Comparison of ENCODE assay signal across 9 cellular contexts in the genomic region with DNA sequence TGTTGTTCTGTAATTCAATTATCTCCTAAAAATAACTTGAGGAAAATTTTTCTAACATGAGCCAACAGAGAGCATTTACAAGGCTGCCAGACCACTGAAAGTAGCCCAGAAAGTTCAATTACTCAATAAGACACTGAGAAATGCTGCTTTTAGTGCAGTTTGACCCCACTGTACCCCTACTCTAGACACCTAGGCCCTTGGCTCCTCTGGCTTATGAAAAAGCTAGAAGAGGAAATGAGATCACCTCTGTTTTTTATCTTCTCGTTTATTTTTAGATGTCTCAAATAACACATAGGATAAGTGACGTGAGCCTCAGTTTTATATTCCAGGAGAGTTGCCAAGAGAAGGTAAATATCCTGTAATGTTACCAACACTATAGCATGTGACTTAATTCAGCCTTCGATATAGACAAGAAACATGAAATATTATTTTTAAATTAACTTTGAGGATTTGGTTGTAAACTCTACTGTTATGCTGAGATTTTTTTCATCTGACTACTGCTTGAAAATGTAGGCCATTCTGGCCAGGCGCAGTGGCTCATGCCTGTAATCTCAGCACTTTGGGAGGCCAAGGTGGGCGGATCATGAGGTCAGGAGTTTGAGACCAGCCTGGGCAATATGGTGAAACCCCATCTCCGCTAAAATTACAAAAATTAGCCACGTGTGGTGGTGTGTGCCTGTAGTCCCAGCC. TPM values are rescaled to one million over a fixed set of nuclear protein-coding genes. Genes with fewer than 3 reads are reported as not detected.
A peak's percentile ranks its signal among the peaks of the same experiment; 100 is the strongest.
DNase-seq lines count a peak whose midpoint lies in the region; ATAC-seq and TF ChIP-seq lines count a peak whose summit lies in the region.
"Had no signal": no experiment of that assay in that cellular context is flagged by ENCODE, and none has a peak within 500 bp of the region (broad histone marks: within the 10 kb centered on the region; RNA-seq: fewer than 3 reads in every experiment).

No MANE protein-coding gene starts in this region.

- no peaks in the 10 kb centered on the region for H4K20me1 ChIP-seq in osteoblast (ENCODE audit: insufficient read depth, low read length)

- TF ChIP-seq CTCF in HFF-Myc (IDR thresholded peaks at IDR 0.05; ENCODE audit: low read depth, low read length, missing control alignments) (no peak), RWPE2 (IDR thresholded peaks at IDR 0.05; ENCODE audit: poor library complexity, severe bottlenecking) (no peak), osteoblast (IDR thresholded peaks at IDR 0.05; ENCODE audit: extremely low read depth, low read depth, low read length) (no peak), psoas muscle (IDR thresholded peaks at IDR 0.05) (no peak), tibial artery (IDR thresholded peaks at IDR 0.05) (no peak)

- H3K36me3 ChIP-seq in RWPE2 (ENCODE audit: low read depth), result no peaks in the 10 kb centered on the region
- no peaks in the 10 kb centered on the region for H3K36me3 ChIP-seq in osteoblast (ENCODE audit: insufficient read depth, low read length)
- H3K36me3 ChIP-seq in psoas muscle (ENCODE audit: insufficient read depth in 1 of 2, low read depth in 1 of 2), result no peaks in the 10 kb centered on the region
- H3K36me3 ChIP-seq in tibial artery, result no peaks in the 10 kb centered on the region

- H3K27ac ChIP-seq in RWPE2 (ENCODE audit: poor library complexity, severe bottlenecking), result peak overlapping the region; percentile 21
- peak overlapping the region; percentile 89 for H3K27ac ChIP-seq in osteoblast (ENCODE audit: low read depth, low read length)
- H3K27ac ChIP-seq in psoas muscle, result no peak overlapping the region
- no peak overlapping the region for H3K27ac ChIP-seq in tibial artery

- no peaks in the 10 kb centered on the region for H3K27me3 ChIP-seq in RWPE2 (ENCODE audit: insufficient read depth, poor library complexity, severe bottlenecking)
- no peaks in the 10 kb centered on the region for H3K27me3 ChIP-seq in osteoblast (ENCODE audit: insufficient read depth, low read length)
- no peaks in the 10 kb centered on the region for H3K27me3 ChIP-seq in psoas muscle (ENCODE audit: insufficient read depth in 3 of 3, low read length in 2 of 3)
- H3K27me3 ChIP-seq in tibial artery, result no peaks in the 10 kb centered on the region

- intact Hi-C loops in psoas muscle (cut with DNase I) (no loop called here), tibial artery (cut with DNase I; ENCODE audit: low total_unique reads) (no loop called here)

- H3K4me3 ChIP-seq in HFF-Myc (replicated peaks; ENCODE audit: low read depth, low read length) (no peak overlapping the region), RWPE2 (ENCODE audit: severe bottlenecking) (no peak overlapping the region), osteoblast (ENCODE audit: insufficient read depth, low read length) (no peak overlapping the region), psoas muscle (no peak overlapping the region), tibial artery (no peak overlapping the region)

- H3K4me2 ChIP-seq in osteoblast (ENCODE audit: insufficient read depth, low read length), result peak overlapping the region; percentile 53

- DNase-seq in NCI-H2029 (lab: John Stamatoyannopoulos, UW), result peak; percentile 1
- DNase-seq in NCI-H2029 treated with DMSO at 0.1 percent for 48 hours (lab: John Stamatoyannopoulos, UW), result no peak
- DNase-seq in HFF-Myc (ENCODE audit: extremely low read depth, low read depth), result peak; percentile 82
- DNase-seq in RWPE2 (ENCODE audit: low spot score), result no peak
- no peak for DNase-seq in osteoblast (ENCODE audit: insufficient read length, low spot score, missing footprints)
- DNase-seq in psoas muscle, result no peak
- DNase-seq in tibial artery, result no peak
- DNase-seq in cerebellar nuclear complex (lab: John Stamatoyannopoulos, UW), result no peak
- DNase-seq: 8988T had no signal

- H3K79me2 ChIP-seq in osteoblast (ENCODE audit: insufficient read depth, low read length), result no peaks in the 10 kb centered on the region

- ATAC-seq in RWPE2 (ENCODE audit: low read depth) (peak; percentile 61; the same call in 2 of the 3 replicates), psoas muscle (no peak)

- no peaks in the 10 kb centered on the region for H3K9me3 ChIP-seq in RWPE2 (ENCODE audit: severe bottlenecking)
- no peaks in the 10 kb centered on the region for H3K9me3 ChIP-seq in osteoblast (ENCODE audit: low read depth, low read length)
- H3K9me3 ChIP-seq in psoas muscle, result no peaks in the 10 kb centered on the region
- H3K9me3 ChIP-seq in tibial artery, result no peaks in the 10 kb centered on the region

- H2AFZ ChIP-seq in osteoblast (ENCODE audit: low read length), result no peak overlapping the region

- 64 to 67% (median 65%) methylated on average over 7 of the region's 7 CpGs for WGBS in psoas muscle, 3 donors

- peaks cover 7% of the 10 kb centered on the region for H3K4me1 ChIP-seq in RWPE2 (ENCODE audit: insufficient read depth, poor library complexity, severe bottlenecking)
- peaks cover 44% of the 10 kb centered on the region for H3K4me1 ChIP-seq in osteoblast (ENCODE audit: insufficient read depth, low read length)
- no peaks in the 10 kb centered on the region for H3K4me1 ChIP-seq in psoas muscle
- H3K4me1 ChIP-seq in tibial artery, result no peaks in the 10 kb centered on the region

RNA-seq across cellular contexts. Expression of a gene that starts 24.4 kb away (rescaled TPM):
- total RNA-seq in osteoblast (0.59 and 0.72 TPM in 2 replicates), psoas muscle (not detected)
- polyA plus RNA-seq in psoas muscle, result not detected

Comparison
In these comparisons a context has a peak if more than half of its experiments do, and no peak if none do; other contexts are left out.
1. DNase-seq: peak in NCI-H2029 (single experiment) and HFF-Myc (single experiment); none in NCI-H2029 treated with DMSO at 0.1 percent for 48 hours (single experiment), RWPE2 (single experiment), osteoblast (single experiment), psoas muscle (0 of 2), tibial artery (0 of 2) and cerebellar nuclear complex (0 of 2).
2. H3K27ac ChIP-seq: peak in RWPE2 (single experiment) and osteoblast (single experiment); none in psoas muscle (single experiment) and tibial artery (0 of 2).